Comparison of ENCODE assay signal across 14 cellular contexts in the genomic region with DNA sequence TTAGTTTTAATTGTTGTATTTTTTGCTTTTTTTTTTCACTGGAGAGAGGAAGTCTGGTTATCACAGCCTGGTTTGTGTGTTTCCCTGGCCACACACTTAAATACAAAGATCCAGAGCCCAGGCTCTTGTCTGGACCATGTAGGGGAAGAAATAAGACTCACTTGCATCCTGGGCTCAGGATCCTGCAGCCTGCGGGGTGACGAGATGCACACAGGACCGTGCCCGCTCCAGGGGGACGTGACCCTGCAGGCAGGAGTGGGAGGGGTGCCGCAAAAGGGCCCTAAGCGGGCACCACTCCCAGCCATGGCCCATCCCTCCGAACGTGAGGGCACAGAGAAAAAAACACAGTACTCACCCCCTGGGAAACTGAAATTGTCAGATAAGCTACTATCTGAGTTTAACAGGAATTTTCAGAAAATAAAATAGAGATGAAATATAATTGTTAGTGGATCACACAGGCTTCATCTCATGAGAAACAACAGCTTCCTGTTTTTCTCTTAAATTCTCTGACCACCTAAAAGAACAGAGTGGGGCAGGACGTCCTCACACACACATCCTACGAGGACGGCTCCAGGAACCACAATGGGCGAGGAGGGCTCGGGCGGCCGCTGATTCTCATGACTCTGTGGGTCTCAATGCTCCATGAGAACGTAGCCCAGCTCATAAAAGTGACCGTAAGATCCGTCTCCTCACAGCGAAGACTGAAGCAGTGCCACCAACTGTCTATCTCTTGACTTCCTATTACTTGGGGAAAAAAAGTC.
DNase-seq lines count a peak whose midpoint lies in the region; ATAC-seq and TF ChIP-seq lines count a peak whose summit lies in the region.
"Had no signal": no experiment of that assay in that cellular context is flagged by ENCODE, and none has a peak within 500 bp of the region (broad histone marks: within the 10 kb centered on the region; RNA-seq: fewer than 3 reads in every experiment).

No MANE protein-coding gene starts in this region.

- H4K20me1 ChIP-seq in DOHH2 (ENCODE audit: control insufficient read depth, insufficient read depth, low read depth, low read length) = no peaks in the 10 kb centered on the region

- H3K9me3 ChIP-seq in DOHH2 (ENCODE audit: control insufficient read depth, insufficient read depth, low read length) (no peaks in the 10 kb centered on the region), prostate gland (no peaks in the 10 kb centered on the region)
- H3K9me3 ChIP-seq in naive thymus-derived CD4-positive, alpha-beta T cell (ENCODE audit: control insufficient read depth in 2 of 3, low read length in 3 of 3) = no peaks in the 10 kb centered on the region
- H3K9me3 ChIP-seq: left ventricle myocardium inferior had no signal

- ATAC-seq in activated naive CD4-positive, alpha-beta T cell treated with anti-CD3 and anti-CD28 coated beads, Interleukin-2, amount 50 U/mL, for 72 hours = peak; percentile 41 to 47
- ATAC-seq in naive thymus-derived CD4-positive, alpha-beta T cell = peak; percentile 38
- ATAC-seq in GM18868 (IDR thresholded peaks at IDR 0.05; ENCODE audit: unreplicated experiment) = no peak
- ATAC-seq: GM23338 had no signal

- H3F3A ChIP-seq in DOHH2 (ENCODE audit: control insufficient read depth, insufficient read depth) = no peaks in the 10 kb centered on the region

- intact Hi-C loops in CD14-positive monocyte (cut with micrococcal nuclease) = no loop called here
- intact Hi-C loops in naive thymus-derived CD4-positive, alpha-beta T cell (cut with micrococcal nuclease) = loop anchor here (1.0 to 5.0 kb wide), 4 partner anchors 8 to 253 kb away; partner anchors contain the start of gene TMEM18 (in 2 of the 2)
- intact Hi-C loops in prostate gland (cut with DNase I) = loop anchor here (10.0 kb wide), 1 partner anchor 56 kb away; no protein-coding TSS in a partner anchor

- H3K4me1 ChIP-seq in DOHH2 (ENCODE audit: control insufficient read depth, low read length) (peaks cover 13% of the 10 kb centered on the region), prostate gland (replicated peaks) (no peaks in the 10 kb centered on the region)
- H3K4me1 ChIP-seq in naive thymus-derived CD4-positive, alpha-beta T cell (ENCODE audit: control insufficient read depth in 2 of 2, insufficient read depth in 2 of 2, low read length in 2 of 2) = peaks cover 19% of the 10 kb centered on the region in 2 donors
- H3K4me1 ChIP-seq: left ventricle myocardium inferior had no signal

- H3K9me3 Mint-ChIP-seq in CD14-positive monocyte (peaks cover 0 to 9% (median 0%) of the 10 kb centered on the region in 7 donors), progenitor cell of endocrine pancreas (ENCODE audit: low read depth) (no peaks in the 10 kb centered on the region)
- H3K9me3 Mint-ChIP-seq in activated naive CD4-positive, alpha-beta T cell treated with anti-CD3 and anti-CD28 coated beads, Interleukin-2, amount 50 U/mL, for 72 hours = no peaks in the 10 kb centered on the region
- no peaks in the 10 kb centered on the region for H3K9me3 Mint-ChIP-seq in naive thymus-derived CD4-positive, alpha-beta T cell
- H3K9me3 Mint-ChIP-seq: GM23338 had no signal

- H3K4me3 Mint-ChIP-seq in CD14-positive monocyte = peak overlapping the region; percentile 45 to 84
- peak overlapping the region; percentile 49 to 91 (median 80) for H3K4me3 Mint-ChIP-seq in naive thymus-derived CD4-positive, alpha-beta T cell
- no peak overlapping the region for H3K4me3 Mint-ChIP-seq in progenitor cell of endocrine pancreas (ENCODE audit: low read depth)
- H3K4me3 Mint-ChIP-seq: GM23338 had no signal

- H3K36me3 Mint-ChIP-seq in CD14-positive monocyte (no peaks in the 10 kb centered on the region), progenitor cell of endocrine pancreas (ENCODE audit: insufficient read depth) (no peaks in the 10 kb centered on the region)
- H3K36me3 Mint-ChIP-seq in activated naive CD4-positive, alpha-beta T cell treated with anti-CD3 and anti-CD28 coated beads, Interleukin-2, amount 50 U/mL, for 72 hours = peaks cover 0 to 16% of the 10 kb centered on the region in 2 donors
- peaks cover 0 to 4% (median 0%) of the 10 kb centered on the region in 5 donors for H3K36me3 Mint-ChIP-seq in naive thymus-derived CD4-positive, alpha-beta T cell

- no peaks in the 10 kb centered on the region for H3K27me3 ChIP-seq in DOHH2 (ENCODE audit: control insufficient read depth, low read length)
- H3K27me3 ChIP-seq in naive thymus-derived CD4-positive, alpha-beta T cell (ENCODE audit: control insufficient read depth in 2 of 2, insufficient read depth in 2 of 2, low read length in 2 of 2) = no peaks in the 10 kb centered on the region
- H3K27me3 ChIP-seq in prostate gland (replicated peaks; ENCODE audit: insufficient read depth) = no peaks in the 10 kb centered on the region

- peaks cover 14% of the 10 kb centered on the region for H3K4me1 Mint-ChIP-seq in CD14-positive monocyte
- peaks cover 19 to 38% (median 27%) of the 10 kb centered on the region in 7 donors for H3K4me1 Mint-ChIP-seq in naive thymus-derived CD4-positive, alpha-beta T cell
- no peaks in the 10 kb centered on the region for H3K4me1 Mint-ChIP-seq in progenitor cell of endocrine pancreas (ENCODE audit: low read depth)

- POLR2A ChIA-PET in naive thymus-derived CD4-positive, alpha-beta T cell (lab: Charles Lee) = interaction anchor here (1.0 to 1.4 kb wide), 2 partner anchors 8 to 37 kb away, joined by 5 to 7 read pairs; no protein-coding TSS in a partner anchor

- 72% methylated on average over 20 of the region's 20 CpGs for whole genome bisulfite sequencing in prostate gland

- H3K27me3 Mint-ChIP-seq in CD14-positive monocyte (ENCODE audit: low read depth in 3 of 3) (peaks cover 2 to 21% (median 10%) of the 10 kb centered on the region in 3 donors), progenitor cell of endocrine pancreas (peaks cover 5% of the 10 kb centered on the region)
- H3K27me3 Mint-ChIP-seq in naive thymus-derived CD4-positive, alpha-beta T cell = peaks cover 0 to 4% (median 0%) of the 10 kb centered on the region in 5 donors

- H3K27ac ChIP-seq in DOHH2 (ENCODE audit: low read depth, low read length) = no peak overlapping the region
- H3K27ac ChIP-seq in naive thymus-derived CD4-positive, alpha-beta T cell (ENCODE audit: low read depth, low read length) = no peak overlapping the region
- no peak overlapping the region for H3K27ac ChIP-seq in prostate gland
- H3K27ac ChIP-seq: left ventricle myocardium inferior had no signal

- H3K27ac Mint-ChIP-seq in CD14-positive monocyte (no peak overlapping the region), progenitor cell of endocrine pancreas (no peak overlapping the region)
- H3K27ac Mint-ChIP-seq in activated naive CD4-positive, alpha-beta T cell treated with anti-CD3 and anti-CD28 coated beads, Interleukin-2, amount 50 U/mL, for 72 hours = peak overlapping the region; percentile 5 to 82
- peak overlapping the region; percentile 57 to 96 (median 90) for H3K27ac Mint-ChIP-seq in naive thymus-derived CD4-positive, alpha-beta T cell
- H3K27ac Mint-ChIP-seq: GM23338 had no signal

- H3K79me2 ChIP-seq in DOHH2 (ENCODE audit: control insufficient read depth, low read length) = no peaks in the 10 kb centered on the region

- H3K9me2 ChIP-seq in DOHH2 (replicated peaks; ENCODE audit: control insufficient read depth, low read length) = no peaks in the 10 kb centered on the region

- CTCF ChIA-PET in naive thymus-derived CD4-positive, alpha-beta T cell (lab: Charles Lee) = no interaction called here

- TF ChIP-seq CTCF in CD14-positive monocyte (IDR thresholded peaks at IDR 0.05) (no peak), DOHH2 (IDR thresholded peaks at IDR 0.05; ENCODE audit: low read depth, low read length, poor library complexity, severe bottlenecking) (no peak), prostate gland (IDR thresholded peaks at IDR 0.05) (no peak), progenitor cell of endocrine pancreas (IDR thresholded peaks at IDR 0.05; ENCODE audit: unreplicated experiment) (no peak)

- DNase-seq in CD14-positive monocyte (ENCODE audit: low spot score) (no peak), prostate gland (ENCODE audit: low spot score) (no peak), progenitor cell of endocrine pancreas (ENCODE audit: low spot score, unreplicated experiment) (no peak), kidney glomerular epithelial cell (lab: John Stamatoyannopoulos, UW) (no peak)
- no peak for DNase-seq in activated naive CD4-positive, alpha-beta T cell treated with anti-CD3 and anti-CD28 coated beads, Interleukin-2, amount 50 U/mL, for 72 hours (ENCODE audit: low spot score in 2 of 2)
- peak in 3 of 9 donors; percentile 5 to 15 (median 8) for DNase-seq in naive thymus-derived CD4-positive, alpha-beta T cell
- DNase-seq: caudate nucleus, left ventricle myocardium inferior, NCI-H1694 treated with DMSO at 0.1 percent for 48 hours, NCI-H446 treated with DMSO at 0.1 percent for 48 hours, SHP77 had no signal

- no peak for TF ChIP-seq POLR2A in prostate gland (IDR thresholded peaks at IDR 0.05)

- H3K36me3 ChIP-seq in DOHH2 (ENCODE audit: control insufficient read depth, low read length) (no peaks in the 10 kb centered on the region), prostate gland (no peaks in the 10 kb centered on the region)
- H3K36me3 ChIP-seq in naive thymus-derived CD4-positive, alpha-beta T cell (ENCODE audit: control insufficient read depth in 2 of 3, insufficient read depth in 3 of 3, low read length in 3 of 3) = no peaks in the 10 kb centered on the region
- H3K36me3 ChIP-seq: left ventricle myocardium inferior had no signal

- peak overlapping the region; percentile 23 for H3K4me2 ChIP-seq in DOHH2 (ENCODE audit: low read length)
- H3K4me2 ChIP-seq: GM23338 had no signal

- H3K4me3 ChIP-seq in DOHH2 (ENCODE audit: low read length) (no peak overlapping the region), prostate gland (no peak overlapping the region)
- peak overlapping the region; percentile 56 for H3K4me3 ChIP-seq in naive thymus-derived CD4-positive, alpha-beta T cell (ENCODE audit: low read length)
- H3K4me3 ChIP-seq: GM23338, left ventricle myocardium inferior had no signal

Comparison
In these comparisons a context has a peak if more than half of its experiments do, and no peak if none do; other contexts are left out.
1. H3K27ac Mint-ChIP-seq: peak in activated naive CD4-positive, alpha-beta T cell treated with anti-CD3 and anti-CD28 coated beads, Interleukin-2, amount 50 U/mL, for 72 hours (2 of 2) and naive thymus-derived CD4-positive, alpha-beta T cell (9 of 9); none in CD14-positive monocyte (0 of 7) and progenitor cell of endocrine pancreas (single experiment).
2. intact Hi-C loops: an anchor here in naive thymus-derived CD4-positive, alpha-beta T cell (1.0 to 5.0 kb wide) and prostate gland (10.0 kb wide); none called in CD14-positive monocyte.